ENCODE assay signal across 1 cellular context in the genomic region with DNA sequence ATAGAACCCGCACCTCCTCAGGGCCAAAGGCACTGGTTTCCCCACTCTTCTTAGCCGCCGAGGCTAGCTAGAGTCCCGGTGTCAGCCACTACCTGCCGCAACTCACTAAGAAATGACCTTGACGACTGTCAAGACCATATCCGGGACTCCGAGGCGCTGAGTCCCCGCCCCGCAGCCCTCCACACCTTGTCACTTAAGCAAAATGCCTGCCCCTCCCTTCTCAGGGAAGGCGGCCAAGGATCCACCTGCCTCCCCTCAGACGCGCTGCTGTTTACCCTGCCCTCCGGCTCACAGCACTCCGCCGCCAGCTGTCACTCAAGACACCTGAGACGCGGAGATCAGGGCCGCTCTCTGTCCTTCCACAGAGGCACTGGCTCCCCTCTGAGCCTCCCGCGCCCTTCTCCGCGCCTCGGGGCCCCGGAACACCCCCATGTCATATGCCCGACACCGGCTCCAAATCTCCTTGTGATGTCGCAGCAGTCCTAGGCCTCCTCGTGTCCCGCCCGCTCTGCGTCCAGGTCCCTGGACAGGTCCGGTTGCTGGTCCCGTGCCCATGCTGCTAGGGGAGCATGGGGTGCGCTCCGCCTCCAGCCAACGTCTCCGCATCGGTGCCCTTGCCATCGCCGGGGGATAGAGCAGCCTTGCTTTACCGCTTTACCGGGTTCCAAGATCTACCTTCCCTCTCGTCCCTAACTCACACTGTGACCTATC.
A peak's percentile ranks its signal among the peaks of the same experiment; 100 is the strongest.
TF ChIP-seq lines count a peak whose summit lies in the region.

No MANE protein-coding gene starts in this region.

TF ChIP-seq in H1, 55 proteins besides CTCF, POLR2A, EP300 and RAD21:
- TF ChIP-seq ASH2L (IDR thresholded peaks at IDR 0.05; ENCODE audit: low read length) (peak; percentile 53), SAP30 (IDR thresholded peaks at IDR 0.05; ENCODE audit: insufficient read depth, insufficient replicate concordance, low read length) (peak; percentile 84), RXRA (IDR thresholded peaks at IDR 0.05; ENCODE audit: insufficient read depth, low read depth, low read length) (no peak), SIN3A (conservative IDR thresholded peaks at IDR 0.05 in 1 of 2, IDR thresholded peaks at IDR 0.05 in 1 of 2; ENCODE audit: low read depth in 1 of 2, low read length in 2 of 2) (peak in 1 of 2 experiments; percentile 25; a peak in 1 of 4 replicates), KDM4A (IDR thresholded peaks at IDR 0.05; ENCODE audit: low read depth, low read length, severe bottlenecking) (peak; percentile 64), SP1 (IDR thresholded peaks at IDR 0.05; ENCODE audit: low read depth, low read length) (no peak)
- TF ChIP-seq, protein P1, sequence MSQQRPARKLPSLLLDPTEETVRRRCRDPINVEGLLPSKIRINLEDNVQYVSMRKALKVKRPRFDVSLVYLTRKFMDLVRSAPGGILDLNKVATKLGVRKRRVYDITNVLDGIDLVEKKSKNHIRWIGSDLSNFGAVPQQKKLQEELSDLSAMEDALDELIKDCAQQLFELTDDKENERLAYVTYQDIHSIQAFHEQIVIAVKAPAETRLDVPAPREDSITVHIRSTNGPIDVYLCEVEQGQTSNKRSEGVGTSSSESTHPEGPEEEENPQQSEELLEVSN (IDR thresholded peaks at IDR 0.05), result peak; percentile 49
- TF ChIP-seq, protein P2, sequence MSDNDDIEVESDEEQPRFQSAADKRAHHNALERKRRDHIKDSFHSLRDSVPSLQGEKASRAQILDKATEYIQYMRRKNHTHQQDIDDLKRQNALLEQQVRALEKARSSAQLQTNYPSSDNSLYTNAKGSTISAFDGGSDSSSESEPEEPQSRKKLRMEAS (IDR thresholded peaks at IDR 0.05), result peak; percentile 56
